In the genomic region with DNA sequence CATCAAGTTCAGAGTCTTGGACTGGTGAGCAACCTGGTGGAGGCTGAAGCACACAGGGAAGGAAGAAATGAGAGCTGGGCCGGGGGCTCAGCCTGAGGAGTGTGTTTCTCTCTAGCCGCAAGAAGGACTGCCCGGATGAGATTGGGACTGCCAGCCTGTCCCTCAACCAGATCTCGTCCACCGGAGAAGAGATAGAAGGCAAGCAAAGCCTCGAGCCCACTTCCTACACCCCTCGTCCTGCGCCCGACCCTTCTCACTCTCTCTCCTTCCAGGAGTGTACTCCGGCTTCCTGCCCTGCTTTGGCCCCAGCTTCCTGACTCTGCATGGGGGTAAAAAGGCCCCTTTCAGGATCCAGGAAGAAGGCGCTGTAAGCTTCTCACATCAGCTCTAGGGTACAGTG, we compare ENCODE assay signal across 1 cellular context.
TF ChIP-seq lines count a peak whose summit lies in the region.

No MANE protein-coding gene starts in this region.

TF ChIP-seq in IMR-90, 13 proteins besides CTCF, POLR2A, EP300 and RAD21:
- no peak for TF ChIP-seq MAFK (IDR thresholded peaks at IDR 0.05; ENCODE audit: low read depth, low read length)
- no peak for TF ChIP-seq BHLHE40 (IDR thresholded peaks at IDR 0.05; ENCODE audit: low read depth, low read length)
- TF ChIP-seq, protein P1, sequence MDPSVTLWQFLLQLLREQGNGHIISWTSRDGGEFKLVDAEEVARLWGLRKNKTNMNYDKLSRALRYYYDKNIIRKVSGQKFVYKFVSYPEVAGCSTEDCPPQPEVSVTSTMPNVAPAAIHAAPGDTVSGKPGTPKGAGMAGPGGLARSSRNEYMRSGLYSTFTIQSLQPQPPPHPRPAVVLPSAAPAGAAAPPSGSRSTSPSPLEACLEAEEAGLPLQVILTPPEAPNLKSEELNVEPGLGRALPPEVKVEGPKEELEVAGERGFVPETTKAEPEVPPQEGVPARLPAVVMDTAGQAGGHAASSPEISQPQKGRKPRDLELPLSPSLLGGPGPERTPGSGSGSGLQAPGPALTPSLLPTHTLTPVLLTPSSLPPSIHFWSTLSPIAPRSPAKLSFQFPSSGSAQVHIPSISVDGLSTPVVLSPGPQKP (IDR thresholded peaks at IDR 0.05; ENCODE audit: borderline replicate concordance, low read depth, low read length), result no peak
- no peak for TF ChIP-seq RCOR1 (IDR thresholded peaks at IDR 0.05; ENCODE audit: insufficient replicate concordance, low read length)
- TF ChIP-seq USF2 (IDR thresholded peaks at IDR 0.05; ENCODE audit: low read depth, low read length), result no peak
- TF ChIP-seq FOS (IDR thresholded peaks at IDR 0.05; ENCODE audit: low read depth, low read length), result no peak
- TF ChIP-seq CHD1 (IDR thresholded peaks at IDR 0.05; ENCODE audit: low read depth, low read length), result no peak
- TF ChIP-seq CEBPB (IDR thresholded peaks at IDR 0.05; ENCODE audit: low read depth, low read length), result no peak
- TF ChIP-seq SMC3 (IDR thresholded peaks at IDR 0.05; ENCODE audit: low read depth, low read length), result no peak
- TF ChIP-seq NFE2L2 (IDR thresholded peaks at IDR 0.05; ENCODE audit: low read depth, low read length), result no peak
- no peak for TF ChIP-seq MXI1 (IDR thresholded peaks at IDR 0.05; ENCODE audit: borderline replicate concordance, low read depth, low read length)
- TF ChIP-seq RFX5 (IDR thresholded peaks at IDR 0.05; ENCODE audit: low read depth, low read length), result no peak
- no peak for TF ChIP-seq MAZ (IDR thresholded peaks at IDR 0.05; ENCODE audit: borderline replicate concordance, low read depth, low read length)
